Comparison of ENCODE assay signal across 26 cellular contexts in the genomic region with DNA sequence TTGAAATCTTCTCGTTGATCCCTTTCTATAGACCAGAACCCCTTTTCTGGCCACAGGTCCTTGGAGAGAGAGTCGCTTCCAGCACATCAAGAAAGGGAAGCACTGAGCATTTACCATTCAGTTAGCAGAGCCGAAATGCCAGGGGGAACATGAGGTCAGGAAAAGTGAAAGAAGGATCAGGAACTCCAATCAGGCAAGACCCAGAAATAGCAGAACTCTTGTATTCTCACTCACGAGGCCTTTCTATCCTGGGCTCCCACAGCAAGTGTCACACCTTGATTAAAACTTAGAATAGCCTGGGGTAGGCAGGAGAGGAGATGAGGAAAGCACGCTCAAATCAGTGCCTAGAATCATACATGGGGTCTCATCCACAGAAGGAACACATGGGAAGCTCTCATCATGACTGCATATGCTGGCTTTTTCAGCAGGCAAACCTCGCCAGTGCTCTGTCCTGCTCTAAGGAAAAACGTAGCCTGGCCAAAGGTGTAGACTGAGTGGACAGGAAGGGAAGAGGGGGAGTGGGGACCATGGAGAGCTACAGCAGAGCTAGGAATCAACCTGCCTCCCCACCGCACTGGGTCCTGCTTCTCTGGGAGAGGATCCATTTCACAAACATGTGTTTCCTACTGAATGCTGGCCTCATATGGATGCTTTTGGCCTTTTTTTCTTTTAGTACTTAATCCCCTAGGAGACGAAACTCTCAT. TPM values are rescaled to one million over a fixed set of nuclear protein-coding genes. Genes with fewer than 3 reads are reported as not detected.
"Had no signal": no experiment of that assay in that cellular context is flagged by ENCODE, and none has a peak within 500 bp of the region (broad histone marks: within the 10 kb centered on the region; RNA-seq: fewer than 3 reads in every experiment).

No MANE protein-coding gene starts in this region.

- H3K27ac ChIP-seq: heart right ventricle, lower lobe of right lung, pancreas, prostate gland, right lobe of liver, tibial nerve, upper lobe of left lung had no signal

- ATAC-seq: left cardiac atrium; left lobe of liver; lower lobe of right lung; naive thymus-derived CD8-positive, alpha-beta T cell; pancreas; stimulated activated memory B cell treated with anti-CD40 and anti-IgM and Interleukin-4, amounts not matched to agents 10 μg/mL and 1 μg/mL and 100 μg/mL, for 72 hours; stimulated activated naive CD8-positive, alpha-beta T cell treated with anti-CD3 and anti-CD28 coated beads, Interleukin-15, amount 100 ng/mL, for 72 hours had no signal

- H3K4me2 ChIP-seq: smooth muscle cell had no signal

- DNase-seq: heart right ventricle; hippocampal formation; kidney glomerular epithelial cell; left cardiac atrium; lower lobe of right lung; mammary epithelial cell; mesenchymal stem cell; naive thymus-derived CD8-positive, alpha-beta T cell; nephron progenitor cell; nucleus accumbens; pancreas; posterior cingulate gyrus; right lobe of liver; stimulated activated CD4-positive, alpha-beta T cell treated with anti-CD3 and anti-CD28 coated beads, Interleukin-1b, Interleukin-23, amount 100 ng/mL, for 48 hours; stimulated activated CD4-positive, alpha-beta T cell treated with anti-CD3 and anti-CD28 coated beads, Interleukin-2, amount 100 ng/mL, for 48 hours; stimulated activated CD4-positive, alpha-beta T cell treated with anti-CD3 and anti-CD28 coated beads, Interleukin-4, amount 100 ng/mL, for 4 hours; stimulated activated CD8-positive, alpha-beta memory T cell treated with anti-CD3 and anti-CD28 coated beads, Interleukin-4, amount 100 ng/mL, for 48 hours; stimulated activated naive CD4-positive, alpha-beta T cell treated with Interleukin-2 at 50 U/mL for 16 hours; stimulated activated naive CD8-positive, alpha-beta T cell treated with anti-CD3 and anti-CD28 coated beads, Interleukin-15, amount 100 ng/mL, for 72 hours; substantia nigra; upper lobe of left lung had no signal

- H3K27me3 ChIP-seq: right lobe of liver, tibial nerve, upper lobe of left lung had no signal

- H3K4me1 ChIP-seq: lower lobe of right lung, pancreas, prostate gland, right lobe of liver, tibial nerve, upper lobe of left lung had no signal

- H3K4me3 ChIP-seq: heart right ventricle, lower lobe of right lung, pancreas, prostate gland, right lobe of liver, smooth muscle cell, tibial nerve, upper lobe of left lung had no signal

- H3K9me3 ChIP-seq: lower lobe of right lung, pancreas, prostate gland, right lobe of liver, tibial nerve, upper lobe of left lung had no signal

- H3K36me3 ChIP-seq: heart right ventricle, lower lobe of right lung, pancreas, prostate gland, right lobe of liver, tibial nerve, upper lobe of left lung had no signal

RNA-seq across cellular contexts. Expression of a gene that starts 40.5 kb away (rescaled TPM):
- total RNA-seq: naive thymus-derived CD8-positive, alpha-beta T cell had no signal
- polyA plus RNA-seq: naive thymus-derived CD8-positive, alpha-beta T cell had no signal
